In genomic region chr10:17586741-17587720, GRCh38 we compare ENCODE assay signal across 1 cellular context.
TF ChIP-seq lines count a peak whose summit lies in the region.

No MANE protein-coding gene starts in this region.

TF ChIP-seq in IMR-90, 13 proteins besides CTCF, POLR2A, EP300 and RAD21:
- TF ChIP-seq SMC3 (IDR thresholded peaks at IDR 0.05; ENCODE audit: low read depth, low read length) (no peak), FOS (IDR thresholded peaks at IDR 0.05; ENCODE audit: low read depth, low read length) (no peak), MXI1 (IDR thresholded peaks at IDR 0.05; ENCODE audit: borderline replicate concordance, low read depth, low read length) (no peak), CEBPB (IDR thresholded peaks at IDR 0.05; ENCODE audit: low read depth, low read length) (no peak)
